8 cellular contexts compared by ENCODE assay signal in genomic region chr1:145996433-145997155, GRCh38. TPM values are rescaled to one million over a fixed set of nuclear protein-coding genes. Genes with fewer than 3 reads are reported as not detected.
DNase-seq lines count a peak whose midpoint lies in the region; ATAC-seq and TF ChIP-seq lines count a peak whose summit lies in the region.

TXNIP (minus strand) TSS chr1:145996579; CDS start chr1:145996266, 313 bp downstream.

- TF ChIP-seq POLR2A in NB4 (IDR thresholded peaks at IDR 0.05; ENCODE audit: extremely low read depth, insufficient read length): peak; percentile 95
- peak in 2 of 4 donors; percentile 73 to 93 for TF ChIP-seq POLR2A in stomach (IDR thresholded peaks at IDR 0.05)

- peaks cover 30 to 44% (median 36%) of the 10 kb centered on the region in 4 donors for H3K36me3 ChIP-seq in stomach

- no peaks in the 10 kb centered on the region for H3K9me3 Mint-ChIP-seq in neural crest cell

- peak within 1 kb of the TSS; percentile 96 for H3K27ac Mint-ChIP-seq in neural crest cell (ENCODE audit: unreplicated experiment)

- H3K4me3 ChIP-seq in HFF-Myc (replicated peaks; ENCODE audit: low read depth, low read length) (peak within 1 kb of the TSS; percentile 93), NB4 (ENCODE audit: low read depth, low read length) (peak within 1 kb of the TSS; percentile 99), stomach (peak within 1 kb of the TSS; percentile 70 to 97 (median 76))

- no peaks in the 10 kb centered on the region for H3K9me3 ChIP-seq in stomach

- DNase-seq in GM03348 (ENCODE audit: low spot score) (peak; percentile 99), HFF-Myc (ENCODE audit: extremely low read depth, low read depth) (peak; percentile 95), NB4 (ENCODE audit: low read depth) (peak; percentile 99), SK-N-DZ (ENCODE audit: low spot score) (peak; percentile 99), foreskin keratinocyte (peak; percentile 81 to 86), neural crest cell (ENCODE audit: low read depth, low spot score) (peak; percentile 86), stomach (peak; percentile 99)
- peak; percentile 94 for DNase-seq in activated naive CD4-positive, alpha-beta T cell treated with Interleukin-2 at 50 U/mL for 16 hours

- H3K27me3 Mint-ChIP-seq in neural crest cell (ENCODE audit: low read depth): no peaks in the 10 kb centered on the region

- peak within 1 kb of the TSS; percentile 45 for H3K27ac ChIP-seq in foreskin keratinocyte
- peak within 1 kb of the TSS; percentile 93 to 100 (median 98) for H3K27ac ChIP-seq in stomach

- peak within 1 kb of the TSS; percentile 96 for H3K4me3 Mint-ChIP-seq in neural crest cell

- peak; percentile 97 for ATAC-seq in foreskin keratinocyte

- WGBS in stomach, 5 donors: 0 to 1% (median 1%) methylated on average over 32 of the region's 32 CpGs

- TF ChIP-seq CTCF in HFF-Myc (IDR thresholded peaks at IDR 0.05; ENCODE audit: low read depth, low read length, missing control alignments): no peak
- no peak for TF ChIP-seq CTCF in NB4 (IDR thresholded peaks at IDR 0.05; ENCODE audit: low read depth, low read length)
- no peak for TF ChIP-seq CTCF in foreskin keratinocyte (conservative IDR thresholded peaks at IDR 0.05)
- TF ChIP-seq CTCF in neural crest cell (conservative IDR thresholded peaks at IDR 0.05): no peak
- TF ChIP-seq CTCF in stomach (IDR thresholded peaks at IDR 0.05): no peak

- H3K4me1 Mint-ChIP-seq in neural crest cell: peaks cover 52% of the 10 kb centered on the region

- H3K27me3 ChIP-seq in foreskin keratinocyte: no peaks in the 10 kb centered on the region
- no peaks in the 10 kb centered on the region for H3K27me3 ChIP-seq in stomach

- peaks cover 28% of the 10 kb centered on the region for H3K36me3 Mint-ChIP-seq in neural crest cell (ENCODE audit: low read depth)

- H3K4me1 ChIP-seq in foreskin keratinocyte (peaks cover 27% of the 10 kb centered on the region), stomach (peaks cover 44 to 59% (median 52%) of the 10 kb centered on the region in 4 donors)

- intact Hi-C loops in stomach (cut with DNase I; ENCODE audit: low total_unique reads): no loop called here

- TF ChIP-seq EP300 in stomach (IDR thresholded peaks at IDR 0.05): no peak

RNA-seq across cellular contexts. Expression of gene TXNIP, which starts in this region (rescaled TPM):
- 124 and 144 TPM in 2 replicates for polyA plus RNA-seq in SK-N-DZ (2014; cell fraction: cytosol; rRNA removed)
- polyA plus RNA-seq in SK-N-DZ (2014; cell fraction: nucleus; rRNA removed): 185 and 202 TPM in 2 replicates
- 16.2 and 17.2 TPM in 2 replicates for total RNA-seq in foreskin keratinocyte
- 7.4 and 9.6 TPM in 2 replicates for polyA plus RNA-seq in foreskin keratinocyte
- total RNA-seq in neural crest cell: 83.5 and 90.8 TPM in 2 replicates
- total RNA-seq in stomach: 1,000 to 10,000 TPM in 3 of 5 donors, 100 to 1,000 TPM in 2; 204 to 3,386 (median 1,054) TPM
- 100 to 1,000 TPM; 217 to 613 (median 334) TPM for polyA plus RNA-seq in stomach

Comparison
In these comparisons a context has a peak if more than half of its experiments do, and no peak if none do; other contexts are left out.
1. Peak in every context shown above with its lines: DNase-seq, ATAC-seq, H3K4me3 ChIP-seq and H3K27ac ChIP-seq.
2. RNA of gene TXNIP (polyA plus RNA-seq): 217 to 613 TPM in stomach; 7.4 to 9.6 TPM in foreskin keratinocyte; every median in the first group is over 10 times any median in the second.